In genomic region chr2:238126338-238126737, GRCh38 we compare ENCODE assay signal across 2 cellular contexts.
TF ChIP-seq lines count a peak whose summit lies in the region.

No MANE protein-coding gene starts in this region.

TF ChIP-seq in HepG2, 621 proteins besides CTCF, POLR2A, EP300 and RAD21:
- TF ChIP-seq, protein P1, sequence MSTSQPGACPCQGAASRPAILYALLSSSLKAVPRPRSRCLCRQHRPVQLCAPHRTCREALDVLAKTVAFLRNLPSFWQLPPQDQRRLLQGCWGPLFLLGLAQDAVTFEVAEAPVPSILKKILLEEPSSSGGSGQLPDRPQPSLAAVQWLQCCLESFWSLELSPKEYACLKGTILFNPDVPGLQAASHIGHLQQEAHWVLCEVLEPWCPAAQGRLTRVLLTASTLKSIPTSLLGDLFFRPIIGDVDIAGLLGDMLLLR (CRISPR knock-in tag; IDR thresholded peaks at IDR 0.05): no peak
- TF ChIP-seq ZMYM4 (CRISPR knock-in tag; IDR thresholded peaks at IDR 0.05) (no peak), JUNB (CRISPR knock-in tag; IDR thresholded peaks at IDR 0.05; ENCODE audit: borderline replicate concordance) (peak; percentile 42; the same call in 1 of the 2 replicates), ZNF567 (CRISPR knock-in tag; IDR thresholded peaks at IDR 0.05; ENCODE audit: borderline replicate concordance) (no peak), LCORL (IDR thresholded peaks at IDR 0.05) (peak; percentile 8; the same call in 1 of the 2 replicates), LCORL (CRISPR knock-in tag; IDR thresholded peaks at IDR 0.05) (no peak), NBN (conservative IDR thresholded peaks at IDR 0.05) (peak; percentile 89), BORCS8-MEF2B (CRISPR knock-in tag; IDR thresholded peaks at IDR 0.05) (no peak), FOXA1 (IDR thresholded peaks at IDR 0.05) (0 out of 2 replicates have a peak, but pooled peaks have one; percentile 10), FOXA1 (CRISPR knock-in tag; IDR thresholded peaks at IDR 0.05) (no peak), SOX6 (IDR thresholded peaks at IDR 0.05) (peak; percentile 64), SOX6 (CRISPR knock-in tag; IDR thresholded peaks at IDR 0.05) (no peak), TFDP1 (CRISPR knock-in tag; IDR thresholded peaks at IDR 0.05; ENCODE audit: borderline replicate concordance) (no peak), TEAD3 (CRISPR knock-in tag; optimal IDR thresholded peaks at IDR 0.05; ENCODE audit: borderline replicate concordance) (peak; percentile 24), NONO (IDR thresholded peaks at IDR 0.05) (0 out of 2 replicates have a peak, but pooled peaks have one; percentile 67), NONO (CRISPR knock-in tag; conservative IDR thresholded peaks at IDR 0.05) (no peak), HNF4A (CRISPR knock-in tag; IDR thresholded peaks at IDR 0.05) (no peak), ATM (IDR thresholded peaks at IDR 0.05; ENCODE audit: borderline replicate concordance) (0 out of 2 replicates have a peak, but pooled peaks have one; percentile 28), DDIT3 (CRISPR knock-in tag; IDR thresholded peaks at IDR 0.05) (no peak), ZNF543 (CRISPR knock-in tag; IDR thresholded peaks at IDR 0.05) (no peak), MTF2 (CRISPR knock-in tag; IDR thresholded peaks at IDR 0.05; ENCODE audit: borderline replicate concordance) (no peak), PRPF4 (IDR thresholded peaks at IDR 0.05; ENCODE audit: low read depth, low read length, poor library complexity, severe bottlenecking) (no peak), ZNF282 (IDR thresholded peaks at IDR 0.05; ENCODE audit: partially characterized antibody) (peak; percentile 43), ZNF616 (CRISPR knock-in tag; IDR thresholded peaks at IDR 0.05; ENCODE audit: low read depth) (no peak), FOXK2 (IDR thresholded peaks at IDR 0.05) (peak; percentile 26), PHB2 (IDR thresholded peaks at IDR 0.05; ENCODE audit: partially characterized antibody) (peak; percentile 69), ZFAT (CRISPR knock-in tag; conservative IDR thresholded peaks at IDR 0.05) (no peak), ZNF350 (CRISPR knock-in tag; IDR thresholded peaks at IDR 0.05; ENCODE audit: borderline replicate concordance, low read depth) (no peak), NCOA2 (CRISPR knock-in tag; IDR thresholded peaks at IDR 0.05) (no peak)
- TF ChIP-seq, protein P2, sequence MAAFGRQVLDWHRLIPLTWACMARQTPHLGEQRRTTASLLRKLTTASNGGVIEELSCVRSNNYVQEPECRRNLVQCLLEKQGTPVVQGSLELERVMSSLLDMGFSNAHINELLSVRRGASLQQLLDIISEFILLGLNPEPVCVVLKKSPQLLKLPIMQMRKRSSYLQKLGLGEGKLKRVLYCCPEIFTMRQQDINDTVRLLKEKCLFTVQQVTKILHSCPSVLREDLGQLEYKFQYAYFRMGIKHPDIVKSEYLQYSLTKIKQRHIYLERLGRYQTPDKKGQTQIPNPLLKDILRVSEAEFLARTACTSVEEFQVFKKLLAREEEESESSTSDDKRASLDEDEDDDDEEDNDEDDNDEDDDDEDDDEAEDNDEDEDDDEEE (CRISPR knock-in tag; IDR thresholded peaks at IDR 0.05): no peak
- TF ChIP-seq, protein P3, sequence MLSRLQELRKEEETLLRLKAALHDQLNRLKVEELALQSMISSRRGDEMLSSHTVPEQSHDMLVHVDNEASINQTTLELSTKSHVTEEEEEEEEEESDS (CRISPR knock-in tag; IDR thresholded peaks at IDR 0.05; ENCODE audit: borderline replicate concordance): no peak
- TF ChIP-seq, protein P4, sequence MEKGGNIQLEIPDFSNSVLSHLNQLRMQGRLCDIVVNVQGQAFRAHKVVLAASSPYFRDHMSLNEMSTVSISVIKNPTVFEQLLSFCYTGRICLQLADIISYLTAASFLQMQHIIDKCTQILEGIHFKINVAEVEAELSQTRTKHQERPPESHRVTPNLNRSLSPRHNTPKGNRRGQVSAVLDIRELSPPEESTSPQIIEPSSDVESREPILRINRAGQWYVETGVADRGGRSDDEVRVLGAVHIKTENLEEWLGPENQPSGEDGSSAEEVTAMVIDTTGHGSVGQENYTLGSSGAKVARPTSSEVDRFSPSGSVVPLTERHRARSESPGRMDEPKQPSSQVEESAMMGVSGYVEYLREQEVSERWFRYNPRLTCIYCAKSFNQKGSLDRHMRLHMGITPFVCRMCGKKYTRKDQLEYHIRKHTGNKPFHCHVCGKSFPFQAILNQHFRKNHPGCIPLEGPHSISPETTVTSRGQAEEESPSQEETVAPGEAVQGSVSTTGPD (CRISPR knock-in tag; IDR thresholded peaks at IDR 0.05): no peak
- TF ChIP-seq, protein P5, sequence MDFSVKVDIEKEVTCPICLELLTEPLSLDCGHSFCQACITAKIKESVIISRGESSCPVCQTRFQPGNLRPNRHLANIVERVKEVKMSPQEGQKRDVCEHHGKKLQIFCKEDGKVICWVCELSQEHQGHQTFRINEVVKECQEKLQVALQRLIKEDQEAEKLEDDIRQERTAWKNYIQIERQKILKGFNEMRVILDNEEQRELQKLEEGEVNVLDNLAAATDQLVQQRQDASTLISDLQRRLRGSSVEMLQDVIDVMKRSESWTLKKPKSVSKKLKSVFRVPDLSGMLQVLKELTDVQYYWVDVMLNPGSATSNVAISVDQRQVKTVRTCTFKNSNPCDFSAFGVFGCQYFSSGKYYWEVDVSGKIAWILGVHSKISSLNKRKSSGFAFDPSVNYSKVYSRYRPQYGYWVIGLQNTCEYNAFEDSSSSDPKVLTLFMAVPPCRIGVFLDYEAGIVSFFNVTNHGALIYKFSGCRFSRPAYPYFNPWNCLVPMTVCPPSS (IDR thresholded peaks at IDR 0.05): peak; percentile 90; the same call in 1 of the 2 replicates

TF ChIP-seq in H1, 55 proteins besides CTCF, POLR2A, EP300 and RAD21:
- TF ChIP-seq E2F6 (IDR thresholded peaks at IDR 0.05) (no peak), CHD7 (IDR thresholded peaks at IDR 0.05; ENCODE audit: insufficient replicate concordance, low read length) (no peak)
TF ChIP-seq in H1: peak in this region for 0.
